ENCODE assay signal across 6 cellular contexts in the genomic region with DNA sequence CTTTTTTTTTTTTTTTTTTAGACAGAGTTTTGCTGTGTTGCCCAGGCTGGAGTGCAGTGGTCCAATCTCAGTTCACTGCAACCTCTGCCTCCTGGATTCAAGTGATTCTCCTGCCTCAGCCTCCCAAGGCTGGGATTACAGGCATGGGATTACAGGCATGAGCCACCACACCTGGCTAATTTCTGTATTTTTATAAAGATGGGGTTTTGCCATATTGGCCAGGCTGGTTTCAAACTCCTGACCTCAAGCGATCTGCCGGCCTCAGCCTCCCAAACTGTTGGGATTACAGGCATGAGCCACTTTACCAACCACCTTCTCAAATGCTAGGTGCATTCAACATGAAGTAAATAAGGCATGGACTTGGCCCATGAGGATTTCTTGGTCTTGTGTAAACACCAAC. TPM values are rescaled to one million over a fixed set of nuclear protein-coding genes. Genes with fewer than 3 reads are reported as not detected.
"Had no signal": no experiment of that assay in that cellular context is flagged by ENCODE, and none has a peak within 500 bp of the region (broad histone marks: within the 10 kb centered on the region; RNA-seq: fewer than 3 reads in every experiment).

No MANE protein-coding gene starts in this region.

RNA-seq across cellular contexts. Expression of a gene that starts 6.3 kb away (rescaled TPM):
- total RNA-seq: HT-29, HT1080, IMR-90 had no signal
- polyA plus RNA-seq: IgD-negative memory B cell, IMR-90, K562 had no signal

RNA-seq across cellular contexts. Expression of a gene that starts 31.5 kb away (rescaled TPM):
- total RNA-seq: HepG2, HT-29, HT1080, IMR-90, K562 had no signal
- polyA plus RNA-seq: HepG2, IgD-negative memory B cell, IMR-90, K562 had no signal
